8 cellular contexts compared by ENCODE assay signal in the genomic region with DNA sequence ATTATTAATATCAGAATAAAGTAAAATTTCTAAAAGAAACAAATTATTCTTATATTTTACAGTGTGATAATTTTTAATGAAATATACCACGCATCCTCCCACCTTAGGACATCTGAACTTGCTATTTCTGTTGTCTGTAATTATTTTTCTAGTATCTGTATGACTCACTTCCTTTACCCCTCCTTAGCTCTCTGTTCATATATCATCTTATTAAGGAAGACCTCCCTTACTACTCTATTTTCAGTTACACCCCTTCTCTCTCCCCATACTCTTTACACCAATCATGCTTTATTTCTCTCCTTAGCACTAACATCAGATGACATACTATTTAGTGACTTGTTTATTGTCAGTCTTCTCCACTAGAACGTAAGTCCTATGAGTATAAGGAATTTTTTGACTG.
DNase-seq lines count a peak whose midpoint lies in the region; ATAC-seq lines count a peak whose summit lies in the region.
"Had no signal": no experiment of that assay in that cellular context is flagged by ENCODE, and none has a peak within 500 bp of the region (broad histone marks: within the 10 kb centered on the region; RNA-seq: fewer than 3 reads in every experiment).

No MANE protein-coding gene starts in this region.

- DNase-seq in iris pigment epithelial cell (ENCODE audit: low read depth) (peak; percentile 41), NCI-H2081 treated with DMSO at 0.1 percent for 48 hours (lab: John Stamatoyannopoulos, UW) (no peak), NCI-H146 treated with DMSO at 0.1 percent for 48 hours (lab: John Stamatoyannopoulos, UW; ENCODE audit: unreplicated experiment) (no peak)
- DNase-seq in activated CD4-positive, CD25-positive, alpha-beta regulatory T cell (lab: John Stamatoyannopoulos, UW) = no peak
- DNase-seq: NCI-H1092 treated with DMSO at 0.1 percent for 48 hours had no signal

- ATAC-seq in GM18867 (IDR thresholded peaks at IDR 0.05; ENCODE audit: unreplicated experiment) (peak; percentile 82), GM21786 (IDR thresholded peaks at IDR 0.05; ENCODE audit: unreplicated experiment) (peak; percentile 90), HG03442 (IDR thresholded peaks at IDR 0.05; ENCODE audit: unreplicated experiment) (peak; percentile 89)
